In genomic region chr1:20727746-20728316, GRCh38 we compare ENCODE assay signal across 12 cellular contexts. TPM values are rescaled to one million over a fixed set of nuclear protein-coding genes. Genes with fewer than 3 reads are reported as not detected.
DNase-seq lines count a peak whose midpoint lies in the region; TF ChIP-seq lines count a peak whose summit lies in the region.
"Had no signal": no experiment of that assay in that cellular context is flagged by ENCODE, and none has a peak within 500 bp of the region (broad histone marks: within the 10 kb centered on the region; RNA-seq: fewer than 3 reads in every experiment).

No MANE protein-coding gene starts in this region.

- H3K23me2 ChIP-seq in H9 (ENCODE audit: insufficient read length, low read depth, low read length, poor library complexity, severe bottlenecking) = peaks cover 11% of the 10 kb centered on the region

- CTCF ChIA-PET in BJ (lab: Yijun Ruan, JAX) = interaction anchor here (0.7 kb wide), 1 partner anchor 1767 kb away, joined by 3 read pairs; no protein-coding TSS in a partner anchor

- H3K79me1 ChIP-seq in H9 (ENCODE audit: insufficient read depth, low read depth, low read length, poor library complexity, severe bottlenecking) = no peaks in the 10 kb centered on the region

- no CpG with 5 or more reads among the region's 13 CpGs for WGBS in H9 (ENCODE audit: extremely low coverage, insufficient read length, low lambda C conversion rate)
- 41 to 56% (median 54%) methylated on average over 9 to 13 of the region's 13 CpGs for WGBS in spleen, 5 donors

- peak overlapping the region; percentile 45 for H3K4me2 ChIP-seq in H9 (ENCODE audit: insufficient read depth, insufficient read length, low read length)

- no peak overlapping the region for H2BK12ac ChIP-seq in H9 (ENCODE audit: insufficient read length, low read depth, low read length)

- no peak overlapping the region for H2BK20ac ChIP-seq in H9 (ENCODE audit: low read depth, low read length, poor library complexity, severe bottlenecking)

- H3K9me3 Mint-ChIP-seq in H9 = no peaks in the 10 kb centered on the region; a peak in 1 of 5 replicates

- no peaks in the 10 kb centered on the region for H3K36me3 Mint-ChIP-seq in H9 (ENCODE audit: insufficient read depth in 1 of 3, low read depth in 3 of 3)

- H3K79me2 ChIP-seq in H9 (ENCODE audit: insufficient read depth, low read length) = no peaks in the 10 kb centered on the region

- H2AFZ ChIP-seq in H9 (ENCODE audit: low read length) = no peak overlapping the region

- H2BK5ac ChIP-seq in H9 (ENCODE audit: insufficient read length, low read length) = no peak overlapping the region

- no peak overlapping the region for H3T11ph ChIP-seq in H9 (ENCODE audit: low read length)

- peaks cover 43% of the 10 kb centered on the region for H3K27me3 Mint-ChIP-seq in H9 (ENCODE audit: low read depth)

- no peak overlapping the region for H4K8ac ChIP-seq in H9 (replicated peaks; ENCODE audit: insufficient read length, low read depth, low read length)

- no peaks in the 10 kb centered on the region for H3K36me3 ChIP-seq in BJ (ENCODE audit: control insufficient read depth, insufficient read depth, low read length)
- H3K36me3 ChIP-seq in WERI-Rb-1 = no peaks in the 10 kb centered on the region
- H3K36me3 ChIP-seq in spleen = no peaks in the 10 kb centered on the region
- H3K36me3 ChIP-seq: neutrophil, tibial nerve had no signal

- TF ChIP-seq CTCF in BJ (IDR thresholded peaks at IDR 0.05; ENCODE audit: insufficient read depth, low read depth, low read length) (peak; percentile 21; the same call in 1 of the 2 replicates), H9 (conservative IDR thresholded peaks at IDR 0.05) (peak; percentile 63), WERI-Rb-1 (IDR thresholded peaks at IDR 0.05; ENCODE audit: low read depth, low read length) (peak; percentile 67), spleen (IDR thresholded peaks at IDR 0.05 in 8 of 11, conservative IDR thresholded peaks at IDR 0.05 in 3 of 11) (no peak)

- H3K27me3 ChIP-seq in BJ (ENCODE audit: control insufficient read depth, insufficient read depth, low read length) = no peaks in the 10 kb centered on the region
- H3K27me3 ChIP-seq in H9 (ENCODE audit: insufficient read depth, low read length) = peaks cover 8% of the 10 kb centered on the region; the same call in 1 of the 2 replicates
- H3K27me3 ChIP-seq in WERI-Rb-1 (ENCODE audit: insufficient read depth, low read depth, severe bottlenecking) = peaks cover 3% of the 10 kb centered on the region
- H3K27me3 ChIP-seq in spleen (replicated peaks in 1 of 7) = peaks cover 0 to 51% (median 27%) of the 10 kb centered on the region in 7 donors

- H3K27ac ChIP-seq in H9 (ENCODE audit: insufficient read length, low read depth, low read length) (no peak overlapping the region), WERI-Rb-1 (no peak overlapping the region), spleen (no peak overlapping the region)
- H3K27ac ChIP-seq: neutrophil, tibial nerve had no signal

- no peak overlapping the region for H3K4me3 ChIP-seq in BJ (ENCODE audit: low read depth, low read length)
- H3K4me3 ChIP-seq in WERI-Rb-1 (ENCODE audit: low read depth, low read length) = no peak overlapping the region
- H3K4me3 ChIP-seq in spleen = no peak overlapping the region
- H3K4me3 ChIP-seq: tibial nerve had no signal

- H4K91ac ChIP-seq in H9 (ENCODE audit: insufficient read length, low read depth, low read length) = no peak overlapping the region

- POLR2A ChIA-PET in BJ (lab: Charles Lee) = no interaction called here

- H2AK5ac ChIP-seq in H9 (ENCODE audit: insufficient read length, low read length) = no peak overlapping the region

- DNase-seq in BJ (ENCODE audit: low read depth) (no peak), H9 (peak; percentile 75), WERI-Rb-1 (peak; percentile 56), iPS-NIHi7 (ENCODE audit: extremely low spot score) (peak; percentile 68), spleen (no peak), ACHN (no peak), T1000 (lab: John Stamatoyannopoulos, UW) (no peak), NOMO-1 (lab: John Stamatoyannopoulos, UW; ENCODE audit: unreplicated experiment in 2 of 2) (no peak)

- no peak overlapping the region for H2BK120ac ChIP-seq in H9 (ENCODE audit: low read depth, low read length, poor library complexity, severe bottlenecking)

- peaks cover 18 to 34% of the 10 kb centered on the region in 2 experiments for H3K4me1 Mint-ChIP-seq in H9

- in situ Hi-C loops in ACHN (cut with HindIII; ENCODE audit: low pct_ligation_motif_present, low pct_unique_long_range_greater_than_20kb, low sequenced_read_pairs) = no loop called here

- H3K9me3 ChIP-seq in H9 (ENCODE audit: control insufficient read depth, low read depth, low read length) = no peaks in the 10 kb centered on the region
- H3K9me3 ChIP-seq in WERI-Rb-1 (ENCODE audit: severe bottlenecking) = no peaks in the 10 kb centered on the region
- no peaks in the 10 kb centered on the region for H3K9me3 ChIP-seq in spleen
- H3K9me3 ChIP-seq: Caco-2, neutrophil, tibial nerve had no signal

- no peak overlapping the region for H3K9ac ChIP-seq in H9 (ENCODE audit: extremely low read depth, insufficient read length, low read length)

- H4K20me1 ChIP-seq in H9 (ENCODE audit: control insufficient read depth, insufficient read depth, insufficient read length) = no peaks in the 10 kb centered on the region

- no peak for TF ChIP-seq POLR2A in spleen (IDR thresholded peaks at IDR 0.05)

- H3K4me3 Mint-ChIP-seq in H9 = peak overlapping the region in 1 of 2 experiments; percentile 62; a peak in 3 of 5 replicates

- H3K4me1 ChIP-seq in H9 (ENCODE audit: insufficient read depth, low read length) (peaks cover 4% of the 10 kb centered on the region; the same call in 1 of the 2 replicates), spleen (peaks cover 4 to 31% (median 19%) of the 10 kb centered on the region in 6 donors)
- H3K4me1 ChIP-seq: Caco-2 had no signal

- H2BK15ac ChIP-seq in H9 (ENCODE audit: low read depth, low read length) = no peak overlapping the region

- intact Hi-C loops in spleen (cut with DNase I; ENCODE audit: low total_unique reads) = no loop called here

- peak overlapping the region; percentile 70 for H3K14ac ChIP-seq in H9 (ENCODE audit: insufficient read depth, low read length)

- no peak overlapping the region for H3K56ac ChIP-seq in H9 (ENCODE audit: insufficient read length, low read depth, low read length)

- H4K5ac ChIP-seq in H9 (ENCODE audit: insufficient read length, low read depth, low read length) = no peak overlapping the region

- peak overlapping the region in 2 of 3 experiments; percentile 7 to 55; a peak in 3 of 7 replicates for H3K27ac Mint-ChIP-seq in H9

- H3K18ac ChIP-seq in H9 (ENCODE audit: insufficient read length, low read depth, low read length) = peak overlapping the region; percentile 31

- no peak overlapping the region for H3K23ac ChIP-seq in H9 (ENCODE audit: insufficient read length, low read depth, low read length)

- H3K4ac ChIP-seq in H9 (ENCODE audit: low read depth, low read length) = no peak overlapping the region

RNA-seq across cellular contexts. Expression of gene SH2D5, which starts 4.7 kb away (rescaled TPM):
- polyA plus RNA-seq in BJ (2011; rRNA removed) (1.6 and 3.5 TPM in 2 replicates), spleen (under 1 TPM; 0.02 to 0.05 (median 0.03) TPM)
- polyA minus RNA-seq in BJ (2011; rRNA and poly(A)+ RNA removed) = 2.5 TPM in 2 replicates
- total RNA-seq in H9 (2021) (7.2 and 8.7 TPM in 2 replicates), spleen (under 1 TPM in 2 of 7 donors, not detected in 5; 0.10 to 0.22 TPM)
- total RNA-seq: tibial nerve had no signal

RNA-seq across cellular contexts. Expression of gene KIF17, which starts 10.0 kb away (rescaled TPM):
- 1.6 and 3.7 TPM in 2 replicates for polyA plus RNA-seq in BJ (2011; rRNA removed)
- 1.3 and 1.6 TPM in 2 replicates for polyA minus RNA-seq in BJ (2011; rRNA and poly(A)+ RNA removed)
- 3.4 and 5.1 TPM in 2 replicates for total RNA-seq in H9 (2021)
- total RNA-seq in spleen = 10 to 100 TPM; 15.4 to 82.2 (median 57.6) TPM
- polyA plus RNA-seq in spleen = 10 to 100 TPM in 1 of 3 donors, 1 to 10 TPM in 2; 8.3 to 41.4 (median 8.7) TPM
- total RNA-seq: HT-29 had no signal

RNA-seq across cellular contexts. Expression of gene HP1BP3, which starts 59.3 kb away (rescaled TPM):
- polyA plus RNA-seq in BJ (2011; rRNA removed) = 118 and 144 TPM in 2 replicates
- 44.7 and 45.0 TPM in 2 replicates for polyA minus RNA-seq in BJ (2011; rRNA and poly(A)+ RNA removed)
- 127 TPM in 2 replicates for total RNA-seq in H9 (2021)
- 100 to 1,000 TPM; 170 to 272 (median 199) TPM for total RNA-seq in spleen
- polyA plus RNA-seq in spleen = 10 to 100 TPM; 47.3 to 80.3 (median 65.8) TPM

Comparison
In these comparisons a context has a peak if more than half of its experiments do, and no peak if none do; other contexts are left out.
1. DNase-seq: peak in H9 (single experiment), WERI-Rb-1 (single experiment) and iPS-NIHi7 (single experiment); none in BJ (single experiment), spleen (single experiment), ACHN (single experiment), T1000 (single experiment) and NOMO-1 (0 of 2).
2. CTCF ChIP-seq: peak in BJ (single experiment), H9 (single experiment) and WERI-Rb-1 (single experiment); none in spleen (0 of 11).